25 cellular contexts compared by ENCODE assay signal in genomic region chr6:15484115-15484514, GRCh38.
A peak's percentile ranks its signal among the peaks of the same experiment; 100 is the strongest.
DNase-seq lines count a peak whose midpoint lies in the region; ATAC-seq, FAIRE-seq and TF ChIP-seq lines count a peak whose summit lies in the region.
"Had no signal": no experiment of that assay in that cellular context is flagged by ENCODE, and none has a peak within 500 bp of the region (broad histone marks: within the 10 kb centered on the region; RNA-seq: fewer than 3 reads in every experiment).

No MANE protein-coding gene starts in this region.

- H3K4me3 ChIP-seq in iPS-18a (ENCODE audit: low read length) (no peak overlapping the region), skeletal muscle tissue (ENCODE audit: low read length in 3 of 3) (no peak overlapping the region)
- H3K4me3 ChIP-seq: SJCRH30, thoracic aorta had no signal

- H3K9ac ChIP-seq in iPS-18a (ENCODE audit: low read length) = no peak overlapping the region
- no peak overlapping the region for H3K9ac ChIP-seq in skeletal muscle tissue (ENCODE audit: low read depth in 1 of 3, low read length in 3 of 3)

- H3K36me3 ChIP-seq in iPS-18a (ENCODE audit: control insufficient read depth, low read depth, low read length) (peaks cover 22% of the 10 kb centered on the region), skeletal muscle tissue (ENCODE audit: control insufficient read depth in 3 of 3, insufficient read depth in 3 of 3, low read length in 3 of 3) (peaks cover 14% of the 10 kb centered on the region in 3 donors)
- H3K36me3 ChIP-seq: SJCRH30 had no signal

- H3K36me3 Mint-ChIP-seq in activated naive CD4-positive, alpha-beta T cell treated with anti-CD3 and anti-CD28 coated beads, Interleukin-2, amount 50 U/mL, for 72 hours = peaks cover 8 to 11% of the 10 kb centered on the region in 2 donors
- H3K36me3 Mint-ChIP-seq: IgD-negative memory B cell had no signal

- no peak for ATAC-seq in activated naive CD4-positive, alpha-beta T cell treated with anti-CD3 and anti-CD28 coated beads, Interleukin-2, amount 50 U/mL, for 72 hours
- no peak for ATAC-seq in GM18517 (IDR thresholded peaks at IDR 0.05; ENCODE audit: unreplicated experiment)
- ATAC-seq: activated CD4-positive, CD25-positive, alpha-beta regulatory T cell treated with anti-CD3 and anti-CD28 coated beads, Interleukin-2, amount 50 U/mL, for 24 hours; activated T-cell treated with anti-CD3 and anti-CD28 coated beads, Interleukin-2, amount 50 U/mL, for 4 hours; left cardiac atrium; stimulated activated naive B cell treated with anti-CD40 and anti-IgM and Interleukin-4, amounts not matched to agents 10 μg/mL and 1 μg/mL and 100 μg/mL, for 72 hours had no signal

- no peaks in the 10 kb centered on the region for H3K9me3 ChIP-seq in iPS-18a (ENCODE audit: control insufficient read depth, low read depth, low read length)
- H3K9me3 ChIP-seq in skeletal muscle tissue (ENCODE audit: control insufficient read depth in 3 of 3, low read length in 3 of 3) = no peaks in the 10 kb centered on the region
- H3K9me3 ChIP-seq: SJCRH30, thoracic aorta had no signal

- DNase-seq in activated naive CD4-positive, alpha-beta T cell treated with anti-CD3 and anti-CD28 coated beads, Interleukin-2, amount 50 U/mL, for 72 hours (ENCODE audit: low spot score in 2 of 2) = no peak
- DNase-seq in activated naive CD4-positive, alpha-beta T cell treated with Interleukin-2 at 50 U/mL for 16 hours = no peak
- DNase-seq in NCI-H2196 treated with DMSO at 0.1 percent for 48 hours (lab: John Stamatoyannopoulos, UW; ENCODE audit: unreplicated experiment) (peak; percentile 55), H54 (ENCODE audit: insufficient read length, low spot score) (no peak), DMS153 (lab: John Stamatoyannopoulos, UW) (no peak)
- DNase-seq: ACHN; activated naive CD8-positive, alpha-beta T cell treated with anti-CD3 and anti-CD28 coated beads, Interleukin-2, amount 10 ng/mL, durations not matched to agents 7 days and 5 days; activated T-cell treated with anti-CD3 and anti-CD28 coated beads, Interleukin-2, amount 50 U/mL, for 4 hours; effector CD4-positive, alpha-beta T cell; EL; head of caudate nucleus; left cardiac atrium; mesenchymal stem cell; naive B cell; NCI-H526 treated with DMSO at 0.1 percent for 48 hours; SJCRH30; stimulated activated CD4-positive, alpha-beta T cell treated with anti-CD3 and anti-CD28 coated beads, Interleukin-4, amount 100 ng/mL, for 1 hour; stimulated activated naive B cell treated with anti-CD40 and anti-IgM and Interleukin-4, amounts not matched to agents 10 μg/mL and 1 μg/mL and 100 μg/mL, for 72 hours; T-helper 1 cell had no signal

- H3K27ac Mint-ChIP-seq in activated naive CD4-positive, alpha-beta T cell treated with anti-CD3 and anti-CD28 coated beads, Interleukin-2, amount 50 U/mL, for 72 hours = peak overlapping the region; percentile 2 to 41
- H3K27ac Mint-ChIP-seq: activated naive CD8-positive, alpha-beta T cell treated with anti-CD3 and anti-CD28 coated beads, Interleukin-2, amount 10 ng/mL, durations not matched to agents 7 days and 5 days; IgD-negative memory B cell; stimulated activated naive B cell treated with anti-CD40 and anti-IgM and Interleukin-4, amounts not matched to agents 10 μg/mL and 1 μg/mL and 100 μg/mL, for 72 hours had no signal

- no peak for TF ChIP-seq POLR2A in H54 (IDR thresholded peaks at IDR 0.05; ENCODE audit: low read depth, low read length)

- H3K27ac ChIP-seq in iPS-18a (ENCODE audit: low read length) (peak overlapping the region; percentile 7), skeletal muscle tissue (ENCODE audit: low read depth, low read length) (peak overlapping the region; percentile 42)
- H3K27ac ChIP-seq: SJCRH30, thoracic aorta had no signal

- H3K4me1 ChIP-seq in iPS-18a (ENCODE audit: control insufficient read depth, low read depth, low read length) = peaks cover 46% of the 10 kb centered on the region
- H3K4me1 ChIP-seq in skeletal muscle tissue (ENCODE audit: control insufficient read depth in 3 of 3, insufficient read depth in 3 of 3, low read length in 3 of 3) = peaks cover 25 to 33% (median 26%) of the 10 kb centered on the region in 3 donors

- H3K27me3 ChIP-seq in iPS-18a (ENCODE audit: control insufficient read depth, insufficient read depth, low read length) (no peaks in the 10 kb centered on the region), skeletal muscle tissue (ENCODE audit: control insufficient read depth in 3 of 3, insufficient read depth in 3 of 3, low read length in 3 of 3) (no peaks in the 10 kb centered on the region)
- H3K27me3 ChIP-seq: SJCRH30 had no signal

- no peak for FAIRE-seq in H54 (lab: Jason Lieb, UNC)

- no peaks in the 10 kb centered on the region for H3K9me3 Mint-ChIP-seq in activated naive CD4-positive, alpha-beta T cell treated with anti-CD3 and anti-CD28 coated beads, Interleukin-2, amount 50 U/mL, for 72 hours
- H3K9me3 Mint-ChIP-seq: activated naive CD8-positive, alpha-beta T cell treated with anti-CD3 and anti-CD28 coated beads, Interleukin-2, amount 10 ng/mL, durations not matched to agents 7 days and 5 days; activated T-cell treated with anti-CD3 and anti-CD28 coated beads, Interleukin-2, amount 50 U/mL, for 4 hours; IgD-negative memory B cell; naive B cell; stimulated activated naive B cell treated with anti-CD40 and anti-IgM and Interleukin-4, amounts not matched to agents 10 μg/mL and 1 μg/mL and 100 μg/mL, for 72 hours had no signal
